ENCODE assay signal across 8 cellular contexts in the genomic region with DNA sequence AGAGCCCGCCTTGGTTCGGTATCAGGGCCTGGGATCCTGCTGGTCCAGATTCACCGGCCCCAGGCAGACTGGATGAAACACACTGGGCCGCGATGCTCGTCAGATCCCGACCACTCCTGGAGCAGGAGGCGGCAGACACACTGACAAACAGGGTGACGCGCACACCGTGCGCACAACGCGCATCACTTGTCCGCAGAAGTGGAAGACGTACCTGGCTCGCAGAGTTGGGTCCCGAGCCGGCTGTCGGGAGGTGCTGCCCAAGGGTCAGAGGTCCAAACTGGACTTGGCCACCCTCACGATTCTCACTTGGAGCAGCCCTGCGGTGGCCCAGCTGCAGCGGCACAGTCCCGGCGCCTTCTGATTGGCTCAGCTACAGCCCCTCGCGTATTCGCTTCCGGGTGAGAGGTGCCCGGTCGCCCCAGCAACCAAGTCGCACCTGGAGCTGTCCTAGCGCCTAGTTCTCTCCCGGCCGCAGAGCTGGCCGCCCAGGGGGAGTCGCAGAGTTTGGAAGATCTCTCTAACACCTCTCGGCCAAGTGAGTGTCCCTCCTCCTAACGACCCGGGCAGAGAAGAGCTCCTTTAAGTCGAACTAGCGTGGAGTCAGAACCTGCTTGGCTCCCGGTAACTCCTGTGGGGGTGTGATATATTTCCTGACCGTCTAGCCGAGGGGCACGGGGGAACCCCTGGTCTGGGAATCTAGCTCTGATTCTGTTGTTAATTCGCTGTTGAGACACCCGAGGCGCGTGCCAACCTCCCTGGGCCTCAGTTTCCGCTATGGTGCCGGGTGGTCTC. TPM values are rescaled to one million over a fixed set of nuclear protein-coding genes. Genes with fewer than 3 reads are reported as not detected.
DNase-seq lines count a peak whose midpoint lies in the region; ATAC-seq and TF ChIP-seq lines count a peak whose summit lies in the region.

A gene with protein sequence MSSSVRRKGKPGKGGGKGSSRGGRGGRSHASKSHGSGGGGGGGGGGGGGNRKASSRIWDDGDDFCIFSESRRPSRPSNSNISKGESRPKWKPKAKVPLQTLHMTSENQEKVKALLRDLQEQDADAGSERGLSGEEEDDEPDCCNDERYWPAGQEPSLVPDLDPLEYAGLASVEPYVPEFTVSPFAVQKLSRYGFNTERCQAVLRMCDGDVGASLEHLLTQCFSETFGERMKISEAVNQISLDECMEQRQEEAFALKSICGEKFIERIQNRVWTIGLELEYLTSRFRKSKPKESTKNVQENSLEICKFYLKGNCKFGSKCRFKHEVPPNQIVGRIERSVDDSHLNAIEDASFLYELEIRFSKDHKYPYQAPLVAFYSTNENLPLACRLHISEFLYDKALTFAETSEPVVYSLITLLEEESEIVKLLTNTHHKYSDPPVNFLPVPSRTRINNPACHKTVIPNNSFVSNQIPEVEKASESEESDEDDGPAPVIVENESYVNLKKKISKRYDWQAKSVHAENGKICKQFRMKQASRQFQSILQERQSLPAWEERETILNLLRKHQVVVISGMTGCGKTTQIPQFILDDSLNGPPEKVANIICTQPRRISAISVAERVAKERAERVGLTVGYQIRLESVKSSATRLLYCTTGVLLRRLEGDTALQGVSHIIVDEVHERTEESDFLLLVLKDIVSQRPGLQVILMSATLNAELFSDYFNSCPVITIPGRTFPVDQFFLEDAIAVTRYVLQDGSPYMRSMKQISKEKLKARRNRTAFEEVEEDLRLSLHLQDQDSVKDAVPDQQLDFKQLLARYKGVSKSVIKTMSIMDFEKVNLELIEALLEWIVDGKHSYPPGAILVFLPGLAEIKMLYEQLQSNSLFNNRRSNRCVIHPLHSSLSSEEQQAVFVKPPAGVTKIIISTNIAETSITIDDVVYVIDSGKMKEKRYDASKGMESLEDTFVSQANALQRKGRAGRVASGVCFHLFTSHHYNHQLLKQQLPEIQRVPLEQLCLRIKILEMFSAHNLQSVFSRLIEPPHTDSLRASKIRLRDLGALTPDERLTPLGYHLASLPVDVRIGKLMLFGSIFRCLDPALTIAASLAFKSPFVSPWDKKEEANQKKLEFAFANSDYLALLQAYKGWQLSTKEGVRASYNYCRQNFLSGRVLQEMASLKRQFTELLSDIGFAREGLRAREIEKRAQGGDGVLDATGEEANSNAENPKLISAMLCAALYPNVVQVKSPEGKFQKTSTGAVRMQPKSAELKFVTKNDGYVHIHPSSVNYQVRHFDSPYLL (N-terminal part only) (minus strand): TSS at position 359 of the 792 bp plus-strand sequence. CDS start 7,529 bp downstream, outside the sequence.
A gene (plus strand): TSS at position 401 of the 792 bp plus-strand sequence.

- no peaks in the 10 kb centered on the region for H3K9me3 ChIP-seq in right cardiac atrium (ENCODE audit: control insufficient read depth, low read length)

- ATAC-seq in HG02840 (IDR thresholded peaks at IDR 0.05; ENCODE audit: low FRiP score, unreplicated experiment) (peak; percentile 100), right cardiac atrium (peak; percentile 99 to 100)

- H3K4me1 ChIP-seq in right cardiac atrium (ENCODE audit: control insufficient read depth, insufficient read depth, low read length) (no peaks in the 10 kb centered on the region), urinary bladder (ENCODE audit: insufficient read depth) (no peaks in the 10 kb centered on the region)

- TF ChIP-seq POLR2A in GM15510 (IDR thresholded peaks at IDR 0.05; ENCODE audit: borderline replicate concordance, extremely low read depth, insufficient read length) = peak; percentile 61

- no peak within 1 kb of the TSS for H3K27ac ChIP-seq in right cardiac atrium (ENCODE audit: low read length)
- peak within 1 kb of the TSS; percentile 25 for H3K27ac ChIP-seq in urinary bladder (ENCODE audit: low read depth)

- DNase-seq in NCI-H1436 (lab: John Stamatoyannopoulos, UW) (peak; percentile 68), T-helper 1 cell (peak; percentile 49 to 82 (median 74)), amniotic stem cell (lab: John Stamatoyannopoulos, UW) (peak; percentile 67), right cardiac atrium (peak; percentile 91 to 94 (median 94)), pulmonary artery endothelial cell (ENCODE audit: low read depth, low spot score) (peak; percentile 47)

- intact Hi-C loops in right cardiac atrium (cut with DNase I) = no loop called here

- WGBS in right cardiac atrium = 1% methylated on average over 52 of the region's 52 CpGs
- WGBS in urinary bladder = under 1% methylated on average over 52 of the region's 52 CpGs

- H3K36me3 ChIP-seq in urinary bladder (ENCODE audit: insufficient read depth) = no peaks in the 10 kb centered on the region

- H3K4me3 ChIP-seq in right cardiac atrium (ENCODE audit: low read length) = peak within 1 kb of the TSS; percentile 84
- H3K4me3 ChIP-seq in urinary bladder (ENCODE audit: low read depth, low read length) = peak within 1 kb of the TSS; percentile 72

- H3K27me3 ChIP-seq in right cardiac atrium (ENCODE audit: control insufficient read depth, insufficient read depth) = no peaks in the 10 kb centered on the region

RNA-seq across cellular contexts. Expression of the first gene that starts in this region (rescaled TPM):
- 10 to 100 TPM in 1 of 4 donors, 1 to 10 TPM in 3; 8.5 to 10.9 (median 8.8) TPM for total RNA-seq in right cardiac atrium
- 6.0 TPM for polyA plus RNA-seq in right cardiac atrium
- total RNA-seq in pulmonary artery endothelial cell = 23.5 and 24.3 TPM in 2 replicates
- 30.3 TPM for total RNA-seq in urinary bladder
- polyA plus RNA-seq in urinary bladder = 9.2 TPM

RNA-seq across cellular contexts. Expression of the second gene that starts in this region (rescaled TPM):
- total RNA-seq in right cardiac atrium (10 to 100 TPM; 18.5 to 22.6 (median 19.6) TPM), pulmonary artery endothelial cell (14.0 and 14.6 TPM in 2 replicates), urinary bladder (15.3 TPM)
- polyA plus RNA-seq in right cardiac atrium (50.5 TPM), urinary bladder (20.2 TPM)
